Comparison of ENCODE assay signal across 9 cellular contexts in genomic region chr1:63322944-63323865, GRCh38. TPM values are rescaled to one million over a fixed set of nuclear protein-coding genes. Genes with fewer than 3 reads are reported as not detected.
A peak's percentile ranks its signal among the peaks of the same experiment; 100 is the strongest.
DNase-seq lines count a peak whose midpoint lies in the region; ATAC-seq lines count a peak whose summit lies in the region.
"Had no signal": no experiment of that assay in that cellular context is flagged by ENCODE, and none has a peak within 500 bp of the region (broad histone marks: within the 10 kb centered on the region; RNA-seq: fewer than 3 reads in every experiment).

No MANE protein-coding gene starts in this region.

- peaks cover 72% of the 10 kb centered on the region for H3K27me3 Mint-ChIP-seq in activated naive CD4-positive, alpha-beta T cell treated with anti-CD3 and anti-CD28 coated beads for 36 hours (ENCODE audit: low read depth)
- peaks cover 94% of the 10 kb centered on the region for H3K27me3 Mint-ChIP-seq in stimulated activated naive CD8-positive, alpha-beta T cell treated with anti-CD3 and anti-CD28 coated beads, Interleukin-15, amount 100 ng/mL, for 72 hours

- ATAC-seq in stimulated activated naive CD8-positive, alpha-beta T cell treated with anti-CD3 and anti-CD28 coated beads, Interleukin-15, amount 100 ng/mL, for 72 hours: peak; percentile 60
- no peak for ATAC-seq in GM21447 (IDR thresholded peaks at IDR 0.05; ENCODE audit: unreplicated experiment)

- no peak overlapping the region for H3K27ac Mint-ChIP-seq in activated naive CD4-positive, alpha-beta T cell treated with anti-CD3 and anti-CD28 coated beads for 36 hours
- H3K27ac Mint-ChIP-seq in stimulated activated naive CD8-positive, alpha-beta T cell treated with anti-CD3 and anti-CD28 coated beads, Interleukin-15, amount 100 ng/mL, for 72 hours: peak overlapping the region; percentile 12 to 40

- H3K4me1 Mint-ChIP-seq in activated naive CD4-positive, alpha-beta T cell treated with anti-CD3 and anti-CD28 coated beads for 36 hours (ENCODE audit: low read depth): peaks cover 45% of the 10 kb centered on the region
- H3K4me1 Mint-ChIP-seq in stimulated activated naive CD8-positive, alpha-beta T cell treated with anti-CD3 and anti-CD28 coated beads, Interleukin-15, amount 100 ng/mL, for 72 hours: peaks cover 64% of the 10 kb centered on the region

- peaks cover 8% of the 10 kb centered on the region for H3K9me3 Mint-ChIP-seq in activated naive CD4-positive, alpha-beta T cell treated with anti-CD3 and anti-CD28 coated beads for 36 hours
- H3K9me3 Mint-ChIP-seq in stimulated activated naive CD8-positive, alpha-beta T cell treated with anti-CD3 and anti-CD28 coated beads, Interleukin-15, amount 100 ng/mL, for 72 hours: peaks cover 6 to 11% of the 10 kb centered on the region in 2 donors

- H3K4me3 Mint-ChIP-seq in activated naive CD4-positive, alpha-beta T cell treated with anti-CD3 and anti-CD28 coated beads for 36 hours: peak overlapping the region; percentile 77
- H3K4me3 Mint-ChIP-seq in stimulated activated naive CD8-positive, alpha-beta T cell treated with anti-CD3 and anti-CD28 coated beads, Interleukin-15, amount 100 ng/mL, for 72 hours: peak overlapping the region; percentile 85 to 92

- DNase-seq in NCI-H524 (lab: John Stamatoyannopoulos, UW): peak; percentile 20 to 63
- DNase-seq in NCI-H524 treated with DMSO at 0.1 percent for 48 hours (lab: John Stamatoyannopoulos, UW): no peak
- peak; percentile 28 for DNase-seq in NCI-H2196 treated with DMSO at 0.1 percent for 48 hours (lab: John Stamatoyannopoulos, UW; ENCODE audit: unreplicated experiment)
- DNase-seq in activated naive CD4-positive, alpha-beta T cell treated with anti-CD3 and anti-CD28 coated beads for 36 hours: peak; percentile 51
- peak; percentile 22 for DNase-seq in kidney tubule cell (ENCODE audit: low spot score)
- peak; percentile 61 to 62 for DNase-seq in stimulated activated naive CD8-positive, alpha-beta T cell treated with anti-CD3 and anti-CD28 coated beads, Interleukin-15, amount 100 ng/mL, for 72 hours
- no peak for DNase-seq in pons (ENCODE audit: low spot score)

- peaks cover 6% of the 10 kb centered on the region for H3K36me3 Mint-ChIP-seq in activated naive CD4-positive, alpha-beta T cell treated with anti-CD3 and anti-CD28 coated beads for 36 hours (ENCODE audit: low read depth)

- intact Hi-C loops in activated naive CD4-positive, alpha-beta T cell treated with anti-CD3 and anti-CD28 coated beads for 36 hours (cut with micrococcal nuclease): loop anchor here (1.0 to 10.0 kb wide), 6 partner anchors 44 to 886 kb away; partner anchors contain the start of genes ALG6, EFCAB7, ITGB3BP and PGM1

- CTCF ChIA-PET in activated naive CD4-positive, alpha-beta T cell treated with anti-CD3 and anti-CD28 coated beads for 36 hours (lab: Charles Lee): interaction anchor here (0.6 to 1.3 kb wide), 2 partner anchors 12 to 353 kb away, joined by 3 read pairs; no protein-coding TSS in a partner anchor

RNA-seq across cellular contexts. Expression of gene FOXD3, which starts 0.8 kb away (rescaled TPM):
- not detected for total RNA-seq in activated naive CD4-positive, alpha-beta T cell treated with anti-CD3 and anti-CD28 coated beads for 36 hours
- total RNA-seq: activated CD8-positive, alpha-beta memory T cell treated with anti-CD3 and anti-CD28 coated beads for 36 hours had no signal

RNA-seq across cellular contexts. Expression of gene ALG6, which starts 44.2 kb away (rescaled TPM):
- 10 to 100 TPM; 11.0 to 13.5 TPM for total RNA-seq in activated naive CD4-positive, alpha-beta T cell treated with anti-CD3 and anti-CD28 coated beads for 36 hours

Comparison
In these comparisons a context has a peak if more than half of its experiments do, and no peak if none do; other contexts are left out.
1. DNase-seq: peak in NCI-H524 (2 of 2), NCI-H2196 treated with DMSO at 0.1 percent for 48 hours (single experiment), activated naive CD4-positive, alpha-beta T cell treated with anti-CD3 and anti-CD28 coated beads for 36 hours (single experiment), kidney tubule cell (single experiment) and stimulated activated naive CD8-positive, alpha-beta T cell treated with anti-CD3 and anti-CD28 coated beads, Interleukin-15, amount 100 ng/mL, for 72 hours (2 of 2); none in NCI-H524 treated with DMSO at 0.1 percent for 48 hours (single experiment) and pons (single experiment).